In genomic region chr13:110416131-110416584, GRCh38 we compare ENCODE assay signal across 19 cellular contexts.
DNase-seq lines count a peak whose midpoint lies in the region; ATAC-seq and TF ChIP-seq lines count a peak whose summit lies in the region.
"Had no signal": no experiment of that assay in that cellular context is flagged by ENCODE, and none has a peak within 500 bp of the region (broad histone marks: within the 10 kb centered on the region; RNA-seq: fewer than 3 reads in every experiment).

No MANE protein-coding gene starts in this region.

- peaks cover 2 to 12% (median 4%) of the 10 kb centered on the region in 7 donors for H3K4me1 Mint-ChIP-seq in naive thymus-derived CD4-positive, alpha-beta T cell

- intact Hi-C loops in gastrocnemius medialis (cut with DNase I; ENCODE audit: low total_unique reads), result loop anchor here (10.0 kb wide), 1 partner anchor 299 kb away; the partner anchor contains the start of gene ING1
- intact Hi-C loops in naive thymus-derived CD4-positive, alpha-beta T cell (cut with micrococcal nuclease), result no loop called here

- H3K9ac ChIP-seq in BLaER1 treated with 17β-estradiol and CSF1 and Interleukin-3, amounts not matched to agents 10 nM and 100 nM, result no peak overlapping the region

- H3K4me3 ChIP-seq in BLaER1 treated with 17β-estradiol and CSF1 and Interleukin-3, amounts not matched to agents 10 nM and 100 nM, result no peak overlapping the region
- H3K4me3 ChIP-seq in cardiac fibroblast (replicated peaks in 1 of 2; ENCODE audit: low read depth in 2 of 2, low read length in 2 of 2) (no peak overlapping the region), right atrium auricular region (no peak overlapping the region), gastrocnemius medialis (peak overlapping the region; percentile 23 to 41 (median 34))
- H3K4me3 ChIP-seq in naive thymus-derived CD4-positive, alpha-beta T cell (ENCODE audit: low read length), result no peak overlapping the region

- no peaks in the 10 kb centered on the region for H3K36me3 Mint-ChIP-seq in naive thymus-derived CD4-positive, alpha-beta T cell
- H3K36me3 Mint-ChIP-seq: natural killer cell treated with Interleukin-12 subunit alpha and Interleukin-12 subunit beta and Interleukin-15 and Interleukin-18, amount 100 ng/mL, for 72 hours had no signal

- peaks cover 18 to 88% (median 37%) of the 10 kb centered on the region in 11 experiments; a peak in 21 of 22 replicates for H3K27me3 ChIP-seq in BLaER1 treated with 17β-estradiol and CSF1 and Interleukin-3, amounts not matched to agents 10 nM and 100 nM
- H3K27me3 ChIP-seq in right atrium auricular region, result no peaks in the 10 kb centered on the region
- H3K27me3 ChIP-seq in gastrocnemius medialis, result no peaks in the 10 kb centered on the region
- H3K27me3 ChIP-seq in naive thymus-derived CD4-positive, alpha-beta T cell (ENCODE audit: control insufficient read depth in 2 of 2, insufficient read depth in 2 of 2, low read length in 2 of 2), result peaks cover 0 to 35% of the 10 kb centered on the region in 2 donors

- TF ChIP-seq CTCF in cardiac fibroblast (IDR thresholded peaks at IDR 0.05; ENCODE audit: low read depth, low read length), result no peak
- TF ChIP-seq CTCF in right atrium auricular region (IDR thresholded peaks at IDR 0.05), result no peak
- TF ChIP-seq CTCF in gastrocnemius medialis (IDR thresholded peaks at IDR 0.05 in 4 of 5, conservative IDR thresholded peaks at IDR 0.05 in 1 of 5), result no peak

- no peak for TF ChIP-seq POLR2A in gastrocnemius medialis (IDR thresholded peaks at IDR 0.05)

- H3K9me3 Mint-ChIP-seq in naive thymus-derived CD4-positive, alpha-beta T cell, result peaks cover 0 to 2% (median 0%) of the 10 kb centered on the region in 11 donors
- H3K9me3 Mint-ChIP-seq: activated CD4-positive, alpha-beta T cell treated with anti-CD3 and anti-CD28 coated beads, Interleukin-2, amount 10 ng/mL, durations not matched to agents 24 days and 14 days; activated T-helper 17 cell treated with anti-CD3 and anti-CD28 coated beads, Interleukin-2, amount 50 U/mL, for 72 hours; central memory CD8-positive, alpha-beta T cell; HFFc6; natural killer cell treated with Interleukin-12 subunit alpha and Interleukin-12 subunit beta and Interleukin-15 and Interleukin-18, amount 100 ng/mL, for 72 hours had no signal

- CTCF ChIA-PET in naive thymus-derived CD4-positive, alpha-beta T cell (lab: Charles Lee), result interaction anchor here (1.8 kb wide), 1 partner anchor 193 kb away, joined by 7 read pairs; no protein-coding TSS in a partner anchor

- H3K36me3 ChIP-seq in BLaER1 treated with 17β-estradiol and CSF1 and Interleukin-3, amounts not matched to agents 10 nM and 100 nM, result no peaks in the 10 kb centered on the region
- H3K36me3 ChIP-seq in right atrium auricular region (peaks cover 5% of the 10 kb centered on the region), gastrocnemius medialis (no peaks in the 10 kb centered on the region)
- no peaks in the 10 kb centered on the region for H3K36me3 ChIP-seq in naive thymus-derived CD4-positive, alpha-beta T cell (ENCODE audit: control insufficient read depth in 2 of 3, insufficient read depth in 3 of 3, low read length in 3 of 3)

- peaks cover 0 to 20% (median 0%) of the 10 kb centered on the region in 11 experiments; a peak in 5 of 22 replicates for H4K20me1 ChIP-seq in BLaER1 treated with 17β-estradiol and CSF1 and Interleukin-3, amounts not matched to agents 10 nM and 100 nM

- H3K27ac ChIP-seq in BLaER1 treated with 17β-estradiol and CSF1 and Interleukin-3, amounts not matched to agents 10 nM and 100 nM, result no peak overlapping the region
- H3K27ac ChIP-seq in right atrium auricular region (peak overlapping the region; percentile 93), gastrocnemius medialis (peak overlapping the region; percentile 69 to 83 (median 72))
- no peak overlapping the region for H3K27ac ChIP-seq in naive thymus-derived CD4-positive, alpha-beta T cell (ENCODE audit: low read depth, low read length)

- peaks cover 3 to 65% (median 48%) of the 10 kb centered on the region in 10 experiments; a peak in 18 of 20 replicates for H3K4me1 ChIP-seq in BLaER1 treated with 17β-estradiol and CSF1 and Interleukin-3, amounts not matched to agents 10 nM and 100 nM
- H3K4me1 ChIP-seq in right atrium auricular region (peaks cover 0 to 91% of the 10 kb centered on the region in 2 donors), gastrocnemius medialis (peaks cover 44 to 52% of the 10 kb centered on the region in 2 donors)
- H3K4me1 ChIP-seq in naive thymus-derived CD4-positive, alpha-beta T cell (ENCODE audit: control insufficient read depth in 2 of 2, insufficient read depth in 2 of 2, low read length in 2 of 2), result no peaks in the 10 kb centered on the region

- ATAC-seq in gastrocnemius medialis (peak; percentile 28 to 38), GM19463 (IDR thresholded peaks at IDR 0.05; ENCODE audit: unreplicated experiment) (no peak)
- ATAC-seq in naive thymus-derived CD4-positive, alpha-beta T cell, result no peak
- no peak for ATAC-seq in stimulated activated naive CD8-positive, alpha-beta T cell treated with anti-CD3 and anti-CD28 coated beads, Interleukin-15, Interleukin-2, amounts not matched to agents 100 U/mL and 50 U/mL, for 24 hours
- ATAC-seq: activated T-helper 17 cell treated with anti-CD3 and anti-CD28 coated beads, Interleukin-2, amount 50 U/mL, for 72 hours; natural killer cell treated with Interleukin-12 subunit alpha and Interleukin-12 subunit beta and Interleukin-15 and Interleukin-18, amount 100 ng/mL, for 72 hours had no signal

- in situ Hi-C loops in gastrocnemius medialis (cut with MboI; ENCODE audit: low sequenced_read_pairs in 4 of 4), result loop anchor here in 3 of 4 donors (10.0 to 25.0 kb wide), 3 partner anchors 111 to 191 kb away; partner anchors contain the start of genes COL4A1 (in 1 of the 3) and COL4A2 (in 1 of the 3)

- peaks cover 0 to 3% (median 0%) of the 10 kb centered on the region in 11 experiments; a peak in 2 of 22 replicates for H3K9me3 ChIP-seq in BLaER1 treated with 17β-estradiol and CSF1 and Interleukin-3, amounts not matched to agents 10 nM and 100 nM (replicated peaks in 1 of 11)
- no peaks in the 10 kb centered on the region for H3K9me3 ChIP-seq in right atrium auricular region
- no peaks in the 10 kb centered on the region for H3K9me3 ChIP-seq in gastrocnemius medialis
- H3K9me3 ChIP-seq in naive thymus-derived CD4-positive, alpha-beta T cell (ENCODE audit: control insufficient read depth in 2 of 3, low read length in 3 of 3), result no peaks in the 10 kb centered on the region

- peak overlapping the region in 8 of 11 experiments; percentile 3 to 43 (median 26); a peak in 7 of 22 replicates for H3K4me2 ChIP-seq in BLaER1 treated with 17β-estradiol and CSF1 and Interleukin-3, amounts not matched to agents 10 nM and 100 nM

- H3K27ac Mint-ChIP-seq in naive thymus-derived CD4-positive, alpha-beta T cell, result no peak overlapping the region
- H3K27ac Mint-ChIP-seq: activated CD4-positive, alpha-beta T cell treated with anti-CD3 and anti-CD28 coated beads, Interleukin-2, amount 10 ng/mL, durations not matched to agents 24 days and 14 days; activated T-helper 17 cell treated with anti-CD3 and anti-CD28 coated beads, Interleukin-2, amount 50 U/mL, for 72 hours; B cell; HFFc6; natural killer cell treated with Interleukin-12 subunit alpha and Interleukin-12 subunit beta and Interleukin-15 and Interleukin-18, amount 100 ng/mL, for 72 hours had no signal

- POLR2A ChIA-PET in naive thymus-derived CD4-positive, alpha-beta T cell (lab: Charles Lee), result no interaction called here

- no peak overlapping the region for H3K4me3 Mint-ChIP-seq in naive thymus-derived CD4-positive, alpha-beta T cell
- H3K4me3 Mint-ChIP-seq: activated CD4-positive, alpha-beta T cell treated with anti-CD3 and anti-CD28 coated beads, Interleukin-2, amount 10 ng/mL, durations not matched to agents 24 days and 14 days; activated T-helper 17 cell treated with anti-CD3 and anti-CD28 coated beads, Interleukin-2, amount 50 U/mL, for 72 hours; B cell; central memory CD8-positive, alpha-beta T cell; HFFc6; natural killer cell treated with Interleukin-12 subunit alpha and Interleukin-12 subunit beta and Interleukin-15 and Interleukin-18, amount 100 ng/mL, for 72 hours had no signal

- H3K27me3 Mint-ChIP-seq in naive thymus-derived CD4-positive, alpha-beta T cell, result peaks cover 76 to 92% (median 86%) of the 10 kb centered on the region in 5 donors

- DNase-seq in cardiac fibroblast (ENCODE audit: low read depth in 2 of 2), result peak; percentile 54 to 65
- no peak for DNase-seq in right atrium auricular region (ENCODE audit: low spot score)
- peak in 1 of 2 donors; percentile 59 for DNase-seq in gastrocnemius medialis
- DNase-seq in naive thymus-derived CD4-positive, alpha-beta T cell, result no peak
- DNase-seq in activated gamma-delta T cell treated with Interleukin-2 at 50 U/mL for 16 hours, result no peak
- no peak for DNase-seq in stimulated activated naive CD8-positive, alpha-beta T cell treated with anti-CD3 and anti-CD28 coated beads, Interleukin-15, Interleukin-2, amounts not matched to agents 100 U/mL and 50 U/mL, for 24 hours
- DNase-seq: activated CD4-positive, alpha-beta T cell treated with anti-CD3 and anti-CD28 coated beads, Interleukin-2, amount 10 ng/mL, durations not matched to agents 24 days and 14 days; EL; HFFc6; OCI-M1; stimulated activated CD4-positive, alpha-beta T cell treated with anti-CD3 and anti-CD28 coated beads, Interleukin-15, amount 100 ng/mL, for 24 hours; stimulated activated CD8-positive, alpha-beta memory T cell treated with anti-CD3 and anti-CD28 coated beads, Interleukin-4, amount 100 ng/mL, for 48 hours; T-helper 1 cell had no signal

Comparison
In these comparisons a context has a peak if more than half of its experiments do, and no peak if none do; other contexts are left out.
1. H3K27ac ChIP-seq: peak in right atrium auricular region (2 of 2) and gastrocnemius medialis (4 of 4); none in BLaER1 treated with 17β-estradiol and CSF1 and Interleukin-3, amounts not matched to agents 10 nM and 100 nM (0 of 11) and naive thymus-derived CD4-positive, alpha-beta T cell (single experiment).
2. H3K4me3 ChIP-seq: peak in gastrocnemius medialis (4 of 4); none in BLaER1 treated with 17β-estradiol and CSF1 and Interleukin-3, amounts not matched to agents 10 nM and 100 nM (0 of 10), cardiac fibroblast (0 of 2), right atrium auricular region (0 of 2) and naive thymus-derived CD4-positive, alpha-beta T cell (single experiment).
3. DNase-seq: peak in cardiac fibroblast (2 of 2); none in right atrium auricular region (single experiment), naive thymus-derived CD4-positive, alpha-beta T cell (0 of 9), activated gamma-delta T cell treated with Interleukin-2 at 50 U/mL for 16 hours (single experiment) and stimulated activated naive CD8-positive, alpha-beta T cell treated with anti-CD3 and anti-CD28 coated beads, Interleukin-15, Interleukin-2, amounts not matched to agents 100 U/mL and 50 U/mL, for 24 hours (single experiment).
4. ATAC-seq: peak in gastrocnemius medialis (2 of 2); none in naive thymus-derived CD4-positive, alpha-beta T cell (single experiment), GM19463 (single experiment) and stimulated activated naive CD8-positive, alpha-beta T cell treated with anti-CD3 and anti-CD28 coated beads, Interleukin-15, Interleukin-2, amounts not matched to agents 100 U/mL and 50 U/mL, for 24 hours (single experiment).